ENCODE assay signal across 10 cellular contexts in genomic region chr20:50027611-50028105, GRCh38. TPM values are rescaled to one million over a fixed set of nuclear protein-coding genes. Genes with fewer than 3 reads are reported as not detected.
DNase-seq lines count a peak whose midpoint lies in the region; ATAC-seq, FAIRE-seq and TF ChIP-seq lines count a peak whose summit lies in the region.
"Had no signal": no experiment of that assay in that cellular context is flagged by ENCODE, and none has a peak within 500 bp of the region (broad histone marks: within the 10 kb centered on the region; RNA-seq: fewer than 3 reads in every experiment).

No MANE protein-coding gene starts in this region.

- intact Hi-C loops in right lobe of liver (cut with DNase I): no loop called here

- 11% methylated on average over 5 of the region's 12 CpGs for WGBS in right lobe of liver (ENCODE audit: insufficient coverage, low coverage, low lambda C conversion rate, missing lambda C conversion rate)

- no peaks in the 10 kb centered on the region for H3K36me3 ChIP-seq in right lobe of liver
- H3K36me3 ChIP-seq: cardiac muscle cell had no signal

- no peak for FAIRE-seq in urothelium cell line (lab: Jason Lieb, UNC)

- peaks cover 0 to 13% (median 6%) of the 10 kb centered on the region in 4 donors for H3K4me1 ChIP-seq in right lobe of liver

- peak; percentile 90 for DNase-seq in NCI-H226
- peak; percentile 87 to 98 for DNase-seq in dermis microvascular lymphatic vessel endothelial cell (ENCODE audit: low read depth in 2 of 2)
- peak; percentile 71 to 78 (median 76) for DNase-seq in right lobe of liver
- peak; percentile 98 for DNase-seq in urothelium cell line (ENCODE audit: low spot score)
- DNase-seq in activated CD8-positive, alpha-beta memory T cell treated with anti-CD3 and anti-CD28 coated beads, Interleukin-2, amount 50 U/mL, for 4 hours: no peak
- DNase-seq in GM20000 (ENCODE audit: low spot score): no peak
- DNase-seq: T-helper 17 cell had no signal

- TF ChIP-seq CTCF in right lobe of liver (IDR thresholded peaks at IDR 0.05) (no peak), GM20000 (IDR thresholded peaks at IDR 0.05; ENCODE audit: extremely low read depth, missing control alignments) (no peak)

- ATAC-seq in right lobe of liver: peak; percentile 28 to 59 (median 48)
- ATAC-seq in HG02763 (IDR thresholded peaks at IDR 0.05; ENCODE audit: unreplicated experiment): no peak
- ATAC-seq: T-helper 17 cell had no signal

- H3K9me3 ChIP-seq in right lobe of liver: no peaks in the 10 kb centered on the region

- H3K27me3 ChIP-seq in right lobe of liver: no peaks in the 10 kb centered on the region
- H3K27me3 ChIP-seq: cardiac muscle cell had no signal

- H3K4me3 ChIP-seq in right lobe of liver: no peak overlapping the region
- H3K4me3 ChIP-seq: cardiac muscle cell had no signal

- no peak for TF ChIP-seq POLR2A in right lobe of liver (IDR thresholded peaks at IDR 0.05)

- H3K27ac ChIP-seq in right lobe of liver: peak overlapping the region in 1 of 3 donors; percentile 18
- H3K27ac ChIP-seq: cardiac muscle cell, KMS-11 had no signal

RNA-seq across cellular contexts. Expression of gene SNAI1, which starts 44.9 kb away (rescaled TPM):
- 1.0 and 1.6 TPM in 2 replicates for total RNA-seq in dermis microvascular lymphatic vessel endothelial cell
- 1 to 10 TPM in 4 of 6 experiments, under 1 TPM in 2; 0.73 to 1.9 (median 1.1) TPM for total RNA-seq in right lobe of liver

Comparison
In these comparisons a context has a peak if more than half of its experiments do, and no peak if none do; other contexts are left out.
1. DNase-seq: peak in NCI-H226 (single experiment), dermis microvascular lymphatic vessel endothelial cell (2 of 2), right lobe of liver (3 of 3) and urothelium cell line (single experiment); none in activated CD8-positive, alpha-beta memory T cell treated with anti-CD3 and anti-CD28 coated beads, Interleukin-2, amount 50 U/mL, for 4 hours (single experiment) and GM20000 (single experiment).